In the genomic region with DNA sequence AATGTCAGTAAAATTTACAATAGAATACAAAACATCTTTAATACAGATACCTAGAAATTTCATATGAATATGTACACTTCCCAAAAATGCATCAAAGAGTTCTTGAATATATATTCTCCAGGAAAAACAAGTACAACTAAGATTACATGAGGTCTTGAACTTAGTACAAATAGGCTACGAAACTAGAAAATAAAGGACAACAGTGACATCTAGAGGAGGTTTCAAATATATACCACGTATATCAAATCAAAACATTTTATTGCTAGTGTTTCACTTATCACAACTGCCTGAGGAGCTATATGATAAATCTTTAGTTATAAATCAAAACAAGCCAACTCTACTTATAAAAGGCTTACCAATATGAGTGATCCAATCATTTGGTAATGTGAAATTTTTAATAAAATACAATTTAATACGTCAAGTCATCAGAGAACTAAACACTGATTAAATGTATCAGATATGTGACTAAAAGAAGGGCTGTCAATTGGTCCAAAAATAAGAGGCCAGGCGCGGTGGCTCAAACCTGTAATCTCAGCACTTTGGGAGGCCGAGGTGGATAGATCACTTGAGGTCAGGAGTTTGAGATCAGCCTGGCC, we compare ENCODE assay signal across 1 cellular context.
TF ChIP-seq lines count a peak whose summit lies in the region.

No MANE protein-coding gene starts in this region.

TF ChIP-seq in WTC11, 78 proteins besides CTCF, POLR2A, EP300 and RAD21 (continued from another document):
- TF ChIP-seq ZNF281 (CRISPR knock-in tag; IDR thresholded peaks at IDR 0.05): no peak
- TF ChIP-seq ZNF138 (CRISPR knock-in tag; conservative IDR thresholded peaks at IDR 0.05): no peak
- TF ChIP-seq CBFB (CRISPR knock-in tag; IDR thresholded peaks at IDR 0.05; ENCODE audit: low read depth): no peak
- TF ChIP-seq RORB (CRISPR knock-in tag; IDR thresholded peaks at IDR 0.05): no peak
- no peak for TF ChIP-seq ZNF671 (CRISPR knock-in tag; IDR thresholded peaks at IDR 0.05)
- no peak for TF ChIP-seq CREM (CRISPR knock-in tag; IDR thresholded peaks at IDR 0.05)
